ENCODE assay signal across 8 cellular contexts in the genomic region with DNA sequence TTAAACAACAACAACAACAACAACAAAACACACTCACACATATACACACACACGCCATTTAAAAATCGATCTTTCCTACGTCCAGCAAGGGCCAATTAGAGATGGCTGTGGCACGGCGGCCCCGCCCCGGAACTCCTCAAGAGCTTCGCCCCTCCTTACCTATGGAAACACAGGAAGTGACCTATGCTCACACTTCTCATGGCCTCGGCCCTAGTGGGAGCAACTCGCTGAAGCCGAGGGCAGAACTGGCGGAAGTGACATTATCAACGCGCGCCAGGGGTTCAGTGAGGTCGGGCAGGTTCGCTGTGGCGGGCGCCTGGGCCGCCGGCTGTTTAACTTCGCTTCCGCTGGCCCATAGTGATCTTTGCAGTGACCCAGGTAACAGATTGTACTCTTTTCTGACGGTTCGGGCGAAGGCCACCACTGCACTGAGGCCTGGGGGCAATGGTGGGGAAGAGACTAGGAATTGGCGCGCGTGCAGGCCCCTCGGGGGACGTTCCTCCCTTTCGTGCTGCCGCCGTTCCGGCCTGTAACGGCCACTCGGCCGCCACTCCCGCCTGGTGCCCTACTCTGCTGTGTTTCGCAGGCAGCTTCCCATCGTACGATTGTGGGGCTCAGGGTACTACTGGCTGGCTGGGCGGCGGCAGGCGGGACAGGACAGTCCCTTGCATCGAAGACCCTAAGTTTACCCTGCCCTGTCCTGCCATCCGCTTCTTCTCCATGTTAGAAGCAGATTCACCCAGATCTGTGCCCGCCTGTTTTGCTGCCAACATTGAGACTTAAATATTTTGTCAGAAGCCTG. TPM values are rescaled to one million over a fixed set of nuclear protein-coding genes. Genes with fewer than 3 reads are reported as not detected.
DNase-seq lines count a peak whose midpoint lies in the region; ATAC-seq and TF ChIP-seq lines count a peak whose summit lies in the region.

TSS of gene TBP (plus strand) at position 284 of the 802 bp plus-strand sequence. CDS start 2,661 bp downstream, outside the sequence.

- H3K36me3 Mint-ChIP-seq in CD14-positive monocyte: peaks cover 16 to 25% of the 10 kb centered on the region in 2 donors

- intact Hi-C loops in CD14-positive monocyte (cut with micrococcal nuclease): loop anchor here (2.0 to 5.0 kb wide), 4 partner anchors 247 to 852 kb away; partner anchors contain the start of genes C6orf120 (in 2 of the 2), FAM120B (in 2 of the 2), WDR27 (in 2 of the 2) and DYNLT2 (in 1 of the 2)

- peaks cover 13% of the 10 kb centered on the region for H3K4me1 Mint-ChIP-seq in CD14-positive monocyte

- H3K27me3 Mint-ChIP-seq in CD14-positive monocyte (ENCODE audit: low read depth in 3 of 3): no peaks in the 10 kb centered on the region

- TF ChIP-seq CTCF in CD14-positive monocyte (IDR thresholded peaks at IDR 0.05): no peak

- no peak within 1 kb of the TSS for H3K4me3 Mint-ChIP-seq in CD14-positive monocyte

- no peak within 1 kb of the TSS for H3K27ac Mint-ChIP-seq in CD14-positive monocyte

- H3K9me3 Mint-ChIP-seq in CD14-positive monocyte: no peaks in the 10 kb centered on the region

- DNase-seq in CD14-positive monocyte (ENCODE audit: low spot score) (peak; percentile 99), NCI-H748 (lab: John Stamatoyannopoulos, UW; ENCODE audit: unreplicated experiment) (peak; percentile 99), dedifferentiated amniotic fluid mesenchymal stem cell (ENCODE audit: extremely low spot score) (peak; percentile 99), left kidney (ENCODE audit: low read depth, low spot score) (peak; percentile 99)
- peak; percentile 97 for DNase-seq in activated CD4-positive, alpha-beta T cell treated with anti-CD3 and anti-CD28 coated beads, Interleukin-2, amount 50 U/mL, for 1 hour
- peak; percentile 96 to 97 for DNase-seq in stimulated activated CD4-positive, alpha-beta T cell treated with anti-CD3 and anti-CD28 coated beads, Interleukin-2, amount 100 ng/mL, for 24 hours

- peak; percentile 97 for ATAC-seq in GM19395 (IDR thresholded peaks at IDR 0.05; ENCODE audit: unreplicated experiment)
- ATAC-seq in HG03558 (IDR thresholded peaks at IDR 0.05; ENCODE audit: extremely low read depth, unreplicated experiment): peak; percentile 96

RNA-seq across cellular contexts. Expression of gene TBP, which starts in this region (rescaled TPM):
- polyA plus RNA-seq in CD14-positive monocyte: 10 to 100 TPM in 1 of 2 donors, 1 to 10 TPM in 1; 7.3 to 14.4 TPM

Comparison
In these comparisons a context has a peak if more than half of its experiments do, and no peak if none do; other contexts are left out.
1. Peak in every context shown above with its lines: DNase-seq and ATAC-seq.